In the genomic region with DNA sequence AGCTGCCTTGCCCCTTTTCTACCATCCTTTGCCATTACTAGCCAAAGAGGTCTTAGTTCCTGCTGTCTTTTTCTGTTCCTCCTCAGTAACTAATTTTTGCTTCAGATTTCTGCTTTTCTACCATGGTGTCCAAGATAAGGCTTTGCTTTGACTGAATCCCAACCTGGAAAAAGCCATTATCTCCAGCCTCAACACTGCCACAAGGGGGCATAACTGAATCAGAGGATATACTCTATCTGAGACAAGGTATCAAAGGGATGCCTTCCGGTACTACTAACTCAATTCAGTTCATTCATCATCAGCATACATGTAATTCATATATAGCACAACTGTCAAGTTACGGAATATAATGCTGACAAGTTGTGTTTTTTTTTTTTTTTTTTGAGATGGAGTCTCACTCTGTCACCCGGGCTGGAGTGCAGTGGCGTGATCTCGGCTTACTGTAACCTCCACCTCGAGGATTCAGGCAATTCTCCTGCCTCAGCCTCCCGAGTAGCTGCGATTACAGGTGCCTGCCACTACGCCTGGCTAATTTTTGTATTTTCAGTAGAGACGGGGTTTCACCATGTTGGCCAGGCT, we compare ENCODE assay signal across 9 cellular contexts. TPM values are rescaled to one million over a fixed set of nuclear protein-coding genes. Genes with fewer than 3 reads are reported as not detected.
DNase-seq lines count a peak whose midpoint lies in the region; ATAC-seq and TF ChIP-seq lines count a peak whose summit lies in the region.
"Had no signal": no experiment of that assay in that cellular context is flagged by ENCODE, and none has a peak within 500 bp of the region (broad histone marks: within the 10 kb centered on the region; RNA-seq: fewer than 3 reads in every experiment).

No MANE protein-coding gene starts in this region.

- ATAC-seq in HG02759 (IDR thresholded peaks at IDR 0.05; ENCODE audit: unreplicated experiment) (peak; percentile 62), left colon (peak; percentile 72)

- DNase-seq in D341Med (ENCODE audit: low spot score) (peak; percentile 53), PC-9 (peak in 1 of 2 experiments; percentile 10), astrocyte of the hippocampus (ENCODE audit: low read depth, low spot score) (peak; percentile 38), left colon (peak in 1 of 2 donors; percentile 37), stromal cell of bone marrow (ENCODE audit: low read depth) (peak; percentile 13), NOMO-1 treated with DMSO at 0.1 percent for 48 hours (lab: John Stamatoyannopoulos, UW; ENCODE audit: unreplicated experiment) (no peak)

- H3K4me3 ChIP-seq in PC-9 = no peak overlapping the region

- no peaks in the 10 kb centered on the region for H3K9me2 ChIP-seq in PC-9 (ENCODE audit: insufficient read depth)

- POLR2A ChIA-PET in PC-9 (lab: Charles Lee; ENCODE audit: unreplicated experiment) = no interaction called here

- no peaks in the 10 kb centered on the region for H3K27me3 ChIP-seq in PC-9 (ENCODE audit: insufficient read depth, low read depth)
- H3K27me3 ChIP-seq: neutrophil had no signal

- H2AFZ ChIP-seq in PC-9 = no peak overlapping the region

- TF ChIP-seq CTCF in 22Rv1 (IDR thresholded peaks at IDR 0.05) (peak; percentile 85), PC-9 (conservative IDR thresholded peaks at IDR 0.05) (peak; percentile 62)

- H3K4me2 ChIP-seq in PC-9 = no peak overlapping the region

- no peaks in the 10 kb centered on the region for H3K36me3 ChIP-seq in PC-9 (ENCODE audit: low read depth)
- H3K36me3 ChIP-seq: neutrophil had no signal

- H3K27ac ChIP-seq in 22Rv1 (no peak overlapping the region), PC-9 (no peak overlapping the region)
- H3K27ac ChIP-seq: neutrophil had no signal

- no peaks in the 10 kb centered on the region for H3K79me2 ChIP-seq in PC-9 (ENCODE audit: low read depth)

- CTCF ChIA-PET in PC-9 (lab: Charles Lee) = no interaction called here

- no peaks in the 10 kb centered on the region for H3F3A ChIP-seq in PC-9 (ENCODE audit: insufficient read depth, low read depth)

- BruUV-seq in PC-9 (replicated peaks; lab: Mats Ljungman, UMichigan) = no TSS peak

- H4K20me1 ChIP-seq in PC-9 (ENCODE audit: insufficient read depth) = no peaks in the 10 kb centered on the region

- intact Hi-C loops in PC-9 (cut with micrococcal nuclease; ENCODE audit: unreplicated experiment) (loop anchor here (2.0 kb wide), 1 partner anchor 322 kb away; no protein-coding TSS in a partner anchor), left colon (cut with DNase I, micrococcal nuclease) (no loop called here)

- no peaks in the 10 kb centered on the region for H3K9me3 ChIP-seq in PC-9 (ENCODE audit: insufficient read depth, low read depth)
- H3K9me3 ChIP-seq: neutrophil had no signal

- H3K4me1 ChIP-seq in PC-9 (replicated peaks; ENCODE audit: insufficient read depth) = no peaks in the 10 kb centered on the region

RNA-seq across cellular contexts. Expression of gene OSGEPL1, which starts 11.4 kb away (rescaled TPM):
- total RNA-seq in PC-9 (2021) (4.6 and 5.7 TPM in 2 replicates), left colon (1 to 10 TPM; 2.9 to 3.9 TPM)

RNA-seq across cellular contexts. Expression of gene ORMDL1, which starts 33.0 kb away (rescaled TPM):
- total RNA-seq in PC-9 (2021) (21.2 and 32.7 TPM in 2 replicates), left colon (10 to 100 TPM; 40.4 to 46.6 TPM)

RNA-seq across cellular contexts. Expression of gene PMS1, which starts 33.1 kb away (rescaled TPM):
- 18.6 and 20.0 TPM in 2 replicates for total RNA-seq in PC-9 (2021)
- total RNA-seq in left colon = 10 to 100 TPM; 13.7 to 14.8 TPM
